ENCODE assay signal across 9 cellular contexts in genomic region chr9:36163049-36163839, GRCh38. TPM values are rescaled to one million over a fixed set of nuclear protein-coding genes. Genes with fewer than 3 reads are reported as not detected.
DNase-seq lines count a peak whose midpoint lies in the region; ATAC-seq, FAIRE-seq and TF ChIP-seq lines count a peak whose summit lies in the region.
"Had no signal": no experiment of that assay in that cellular context is flagged by ENCODE, and none has a peak within 500 bp of the region (broad histone marks: within the 10 kb centered on the region; RNA-seq: fewer than 3 reads in every experiment).

No MANE protein-coding gene starts in this region.

- peaks cover 0 to 2% (median 0%) of the 10 kb centered on the region in 11 donors for H3K9me3 Mint-ChIP-seq in naive thymus-derived CD4-positive, alpha-beta T cell
- H3K9me3 Mint-ChIP-seq in activated CD4-positive, alpha-beta T cell treated with anti-CD3 and anti-CD28 coated beads, Interleukin-2, amount 10 ng/mL, durations not matched to agents 7 days and 5 days, result peaks cover 3% of the 10 kb centered on the region
- H3K9me3 Mint-ChIP-seq: CD4-positive, CD25-positive, alpha-beta regulatory T cell had no signal

- TF ChIP-seq EP300 in A549 (IDR thresholded peaks at IDR 0.05), result peak in 1 of 2 experiments; percentile 23; a peak in 1 of 5 replicates

- no peaks in the 10 kb centered on the region for H3K9me3 ChIP-seq in A549
- H3K9me3 ChIP-seq in naive thymus-derived CD4-positive, alpha-beta T cell (ENCODE audit: control insufficient read depth in 2 of 3, low read length in 3 of 3), result no peaks in the 10 kb centered on the region

- peak overlapping the region; percentile 53 for H3K4me2 ChIP-seq in A549

- H3K4me3 Mint-ChIP-seq in naive thymus-derived CD4-positive, alpha-beta T cell, result no peak overlapping the region
- H3K4me3 Mint-ChIP-seq in activated CD4-positive, alpha-beta T cell treated with anti-CD3 and anti-CD28 coated beads, Interleukin-2, amount 10 ng/mL, durations not matched to agents 7 days and 5 days, result no peak overlapping the region

- FAIRE-seq in A549 (lab: Jason Lieb, UNC), result no peak

- peak in 1 of 2 experiments; percentile 74 for DNase-seq in A549 (ENCODE audit: low read depth in 1 of 2, low spot score in 1 of 2)
- peak; percentile 25 for DNase-seq in NCI-H69 (lab: John Stamatoyannopoulos, UW)
- DNase-seq in fibroblast of mammary gland (ENCODE audit: low read depth), result peak; percentile 84
- DNase-seq in naive thymus-derived CD4-positive, alpha-beta T cell, result no peak
- DNase-seq in activated CD4-positive, alpha-beta T cell treated with anti-CD3 and anti-CD28 coated beads, Interleukin-2, amount 10 ng/mL, durations not matched to agents 7 days and 5 days, result no peak
- DNase-seq in OCI-M1 (lab: John Stamatoyannopoulos, UW), result no peak
- DNase-seq in ureter (ENCODE audit: low spot score), result no peak
- DNase-seq: CD4-positive, CD25-positive, alpha-beta regulatory T cell had no signal

- no peak for TF ChIP-seq CTCF in A549 (IDR thresholded peaks at IDR 0.05)
- no peak for TF ChIP-seq CTCF in fibroblast of mammary gland (conservative IDR thresholded peaks at IDR 0.05; ENCODE audit: control insufficient read depth, insufficient read depth, low read depth, low read length)

- H3K4me3 ChIP-seq in A549 (no peak overlapping the region), fibroblast of mammary gland (ENCODE audit: control insufficient read depth, low read depth, low read length) (no peak overlapping the region)
- no peak overlapping the region for H3K4me3 ChIP-seq in naive thymus-derived CD4-positive, alpha-beta T cell (ENCODE audit: low read length)

- H3K4me1 ChIP-seq in A549, result peaks cover 44% of the 10 kb centered on the region
- H3K4me1 ChIP-seq in naive thymus-derived CD4-positive, alpha-beta T cell (ENCODE audit: control insufficient read depth in 2 of 2, insufficient read depth in 2 of 2, low read length in 2 of 2), result peaks cover 0 to 3% of the 10 kb centered on the region in 2 donors

- no peak for TF ChIP-seq POLR2A in A549 (IDR thresholded peaks at IDR 0.05; ENCODE audit: low read length)

- H3K27ac ChIP-seq in A549, result peak overlapping the region; percentile 65 to 90
- no peak overlapping the region for H3K27ac ChIP-seq in naive thymus-derived CD4-positive, alpha-beta T cell (ENCODE audit: low read depth, low read length)

- intact Hi-C loops in naive thymus-derived CD4-positive, alpha-beta T cell (cut with micrococcal nuclease), result no loop called here

- H3K36me3 Mint-ChIP-seq in naive thymus-derived CD4-positive, alpha-beta T cell, result peaks cover 0 to 30% (median 8%) of the 10 kb centered on the region in 5 donors
- peaks cover 25% of the 10 kb centered on the region for H3K36me3 Mint-ChIP-seq in activated CD4-positive, alpha-beta T cell treated with anti-CD3 and anti-CD28 coated beads, Interleukin-2, amount 10 ng/mL, durations not matched to agents 7 days and 5 days (ENCODE audit: low read depth)

- H3K27me3 ChIP-seq in naive thymus-derived CD4-positive, alpha-beta T cell (ENCODE audit: control insufficient read depth in 2 of 2, insufficient read depth in 2 of 2, low read length in 2 of 2), result no peaks in the 10 kb centered on the region

- POLR2A ChIA-PET in A549 (lab: Yijun Ruan, JAX), result interaction anchor here (0.8 to 3.0 kb wide), 7 partner anchors 12 to 239 kb away, joined by 3 to 30 read pairs (median 5); partner anchors contain the start of genes CLTA, GLIPR2 and GNE
- POLR2A ChIA-PET in naive thymus-derived CD4-positive, alpha-beta T cell (lab: Charles Lee), result interaction anchor here (0.7 to 1.6 kb wide), 4 partner anchors 8 to 60 kb away, joined by 3 to 6 read pairs (median 4); no protein-coding TSS in a partner anchor
- POLR2A ChIA-PET in activated CD4-positive, alpha-beta T cell treated with anti-CD3 and anti-CD28 coated beads, Interleukin-2, amount 10 ng/mL, durations not matched to agents 7 days and 5 days (lab: Charles Lee), result no interaction called here

- H3K27ac Mint-ChIP-seq in naive thymus-derived CD4-positive, alpha-beta T cell, result peak overlapping the region in 6 of 9 donors; percentile 38 to 55 (median 43)
- no peak overlapping the region for H3K27ac Mint-ChIP-seq in activated CD4-positive, alpha-beta T cell treated with anti-CD3 and anti-CD28 coated beads, Interleukin-2, amount 10 ng/mL, durations not matched to agents 7 days and 5 days

- ATAC-seq in A549 (peak; percentile 51 to 54), GM21529 (IDR thresholded peaks at IDR 0.05; ENCODE audit: unreplicated experiment) (no peak)
- ATAC-seq in naive thymus-derived CD4-positive, alpha-beta T cell, result no peak

- H3K27me3 Mint-ChIP-seq in naive thymus-derived CD4-positive, alpha-beta T cell, result peaks cover 0 to 8% (median 0%) of the 10 kb centered on the region in 5 donors
- H3K27me3 Mint-ChIP-seq in activated CD4-positive, alpha-beta T cell treated with anti-CD3 and anti-CD28 coated beads, Interleukin-2, amount 10 ng/mL, durations not matched to agents 7 days and 5 days, result peaks cover 7% of the 10 kb centered on the region
- H3K27me3 Mint-ChIP-seq: CD4-positive, CD25-positive, alpha-beta regulatory T cell had no signal

- peaks cover 7 to 25% (median 14%) of the 10 kb centered on the region in 7 donors for H3K4me1 Mint-ChIP-seq in naive thymus-derived CD4-positive, alpha-beta T cell
- peaks cover 29% of the 10 kb centered on the region for H3K4me1 Mint-ChIP-seq in activated CD4-positive, alpha-beta T cell treated with anti-CD3 and anti-CD28 coated beads, Interleukin-2, amount 10 ng/mL, durations not matched to agents 7 days and 5 days

- 65% methylated on average over 8 of the region's 9 CpGs for WGBS in A549 (ENCODE audit: missing lambda C conversion rate)

- CTCF ChIA-PET in A549 (lab: Yijun Ruan, JAX), result interaction anchor here (0.7 to 16.6 kb wide), 18 partner anchors 9 to 281 kb away, joined by 3 to 321 read pairs (median 9); partner anchors contain the start of genes CLTA and GLIPR2
- CTCF ChIA-PET in naive thymus-derived CD4-positive, alpha-beta T cell (lab: Charles Lee), result interaction anchor here (0.5 to 9.8 kb wide), 7 partner anchors 8 to 1740 kb away, joined by 3 to 270 read pairs (median 4); no protein-coding TSS in a partner anchor
- CTCF ChIA-PET in activated CD4-positive, alpha-beta T cell treated with anti-CD3 and anti-CD28 coated beads, Interleukin-2, amount 10 ng/mL, durations not matched to agents 7 days and 5 days (lab: Charles Lee), result interaction anchor here (0.5 to 7.9 kb wide), 7 partner anchors 15 to 968 kb away, joined by 3 to 91 read pairs (median 3); partner anchors contain the start of gene CLTA

- peaks cover 0 to 3% (median 0%) of the 10 kb centered on the region in 3 experiments for H3K36me3 ChIP-seq in naive thymus-derived CD4-positive, alpha-beta T cell (ENCODE audit: control insufficient read depth in 2 of 3, insufficient read depth in 3 of 3, low read length in 3 of 3)

- TF ChIP-seq RAD21 in A549 (conservative IDR thresholded peaks at IDR 0.05 in 1 of 2, IDR thresholded peaks at IDR 0.05 in 1 of 2), result no peak

TF ChIP-seq in A549, 52 proteins besides CTCF, POLR2A, EP300 and RAD21 (continues in another document):
- peak; percentile 28; the same call in 1 of the 2 replicates for TF ChIP-seq GATA3 (IDR thresholded peaks at IDR 0.05; ENCODE audit: borderline replicate concordance)
- TF ChIP-seq RCOR1 (IDR thresholded peaks at IDR 0.05; ENCODE audit: low read depth, low read length), result no peak

RNA-seq across cellular contexts. Expression of gene CCIN, which starts 5.9 kb away (rescaled TPM):
- polyA plus RNA-seq in A549 (2011; rRNA removed), result 0.05 TPM in 1 of 2 replicates, not detected in the other
- 0.06 and 0.09 TPM in 2 replicates for polyA plus RNA-seq in A549 (2012; cell fraction: cytosol; rRNA removed)
- polyA plus RNA-seq in A549 (2012; cell fraction: nucleus; rRNA removed), result 0.13 and 0.17 TPM in 2 replicates
- polyA plus RNA-seq in A549 (2017; fragmentation: RNase III; extraction: RNeasy Plus Mini Kit Qiagen cat#74134 plus additional on column Dnase treatment), result 0.05 TPM in 2 of 3 replicates, not detected in the other
- 0.17 and 0.29 TPM in 2 replicates for polyA minus RNA-seq in A549 (2011; rRNA and poly(A)+ RNA removed)
- total RNA-seq in naive thymus-derived CD4-positive, alpha-beta T cell, result 1 to 10 TPM in 1 of 5 experiments, under 1 TPM in 2, not detected in 2; 0.15 to 3.6 (median 0.56) TPM
- polyA plus RNA-seq in naive thymus-derived CD4-positive, alpha-beta T cell, result under 1 TPM in 1 of 2 donors, not detected in 1; 0.41 TPM
- total RNA-seq in activated CD4-positive, alpha-beta T cell treated with anti-CD3 and anti-CD28 coated beads, Interleukin-2, amount 10 ng/mL, durations not matched to agents 7 days and 5 days, result under 1 TPM in 1 of 2 experiments, not detected in 1; 0.17 TPM
- total RNA-seq in ureter, result not detected

RNA-seq across cellular contexts. Expression of gene GLIPR2, which starts 26.7 kb away (rescaled TPM):
- polyA plus RNA-seq in A549 (2011; rRNA removed) (6.2 and 9.0 TPM in 2 replicates), A549 (2017; fragmentation: RNase III; extraction: RNeasy Plus Mini Kit Qiagen cat#74134 plus additional on column Dnase treatment) (13.5 to 16.9 TPM (median 16.0 TPM) in 3 replicates)
- 7.2 and 8.3 TPM in 2 replicates for polyA plus RNA-seq in A549 (2012; cell fraction: cytosol; rRNA removed)
- 4.5 and 6.9 TPM in 2 replicates for polyA plus RNA-seq in A549 (2012; cell fraction: nucleus; rRNA removed)
- polyA minus RNA-seq in A549 (2011; rRNA and poly(A)+ RNA removed), result 7.5 and 7.9 TPM in 2 replicates
- total RNA-seq in naive thymus-derived CD4-positive, alpha-beta T cell, result 10 to 100 TPM in 3 of 5 experiments, 1 to 10 TPM in 2; 7.7 to 74.7 (median 18.6) TPM
- polyA plus RNA-seq in naive thymus-derived CD4-positive, alpha-beta T cell, result 10 to 100 TPM; 38.8 to 68.6 TPM
- total RNA-seq in activated CD4-positive, alpha-beta T cell treated with anti-CD3 and anti-CD28 coated beads, Interleukin-2, amount 10 ng/mL, durations not matched to agents 7 days and 5 days, result 10 to 100 TPM; 53.9 to 58.4 TPM
- total RNA-seq in ureter, result 16.3 TPM

RNA-seq across cellular contexts. Expression of gene CLTA, which starts 27.5 kb away (rescaled TPM):
- polyA plus RNA-seq in A549 (2011; rRNA removed), result 203 and 291 TPM in 2 replicates
- 260 and 265 TPM in 2 replicates for polyA plus RNA-seq in A549 (2012; cell fraction: cytosol; rRNA removed)
- 164 and 169 TPM in 2 replicates for polyA plus RNA-seq in A549 (2012; cell fraction: nucleus; rRNA removed)
- 290 to 312 TPM (median 296 TPM) in 3 replicates for polyA plus RNA-seq in A549 (2017; fragmentation: RNase III; extraction: RNeasy Plus Mini Kit Qiagen cat#74134 plus additional on column Dnase treatment)
- polyA minus RNA-seq in A549 (2011; rRNA and poly(A)+ RNA removed), result 94.2 and 98.4 TPM in 2 replicates
- 100 to 1,000 TPM in 1 of 5 experiments, 10 to 100 TPM in 4; 32.2 to 140 (median 69.5) TPM for total RNA-seq in naive thymus-derived CD4-positive, alpha-beta T cell
- polyA plus RNA-seq in naive thymus-derived CD4-positive, alpha-beta T cell, result 100 to 1,000 TPM in 1 of 2 donors, 10 to 100 TPM in 1; 72.0 to 114 TPM
- 100 to 1,000 TPM; 156 to 158 TPM for total RNA-seq in activated CD4-positive, alpha-beta T cell treated with anti-CD3 and anti-CD28 coated beads, Interleukin-2, amount 10 ng/mL, durations not matched to agents 7 days and 5 days
- total RNA-seq in ureter, result 170 TPM

Comparison
In these comparisons a context has a peak if more than half of its experiments do, and no peak if none do; other contexts are left out.
1. ATAC-seq: peak in A549 (2 of 2); none in naive thymus-derived CD4-positive, alpha-beta T cell (single experiment) and GM21529 (single experiment).
2. DNase-seq: peak in NCI-H69 (single experiment) and fibroblast of mammary gland (single experiment); none in naive thymus-derived CD4-positive, alpha-beta T cell (0 of 9), activated CD4-positive, alpha-beta T cell treated with anti-CD3 and anti-CD28 coated beads, Interleukin-2, amount 10 ng/mL, durations not matched to agents 7 days and 5 days (single experiment), OCI-M1 (single experiment) and ureter (single experiment).